Comparison of ENCODE assay signal across 1 cellular context in the genomic region with DNA sequence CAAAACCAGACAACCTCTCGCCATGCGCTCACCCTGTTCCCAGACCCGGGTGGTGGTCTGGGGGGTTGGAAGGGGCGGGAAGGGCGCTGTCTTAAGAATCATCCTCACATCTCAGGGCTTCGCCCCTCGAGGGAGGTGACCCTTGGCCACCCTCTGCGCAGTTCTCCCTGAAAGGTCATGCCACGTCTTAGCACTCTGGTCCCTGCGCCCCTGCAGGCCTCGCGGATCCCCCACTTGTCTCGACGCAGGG.
TF ChIP-seq lines count a peak whose summit lies in the region.

No MANE protein-coding gene starts in this region.

TF ChIP-seq in endothelial cell of umbilical vein, 7 proteins besides CTCF, POLR2A, EP300 and RAD21:
- no peak for TF ChIP-seq JUN (IDR thresholded peaks at IDR 0.05; ENCODE audit: borderline replicate concordance, insufficient read depth, insufficient read length, low read depth)
- TF ChIP-seq EZH2 (IDR thresholded peaks at IDR 0.05; ENCODE audit: borderline replicate concordance, low read depth, low read length, severe bottlenecking), result no peak
- TF ChIP-seq POLR2AphosphoS5 (IDR thresholded peaks at IDR 0.05; ENCODE audit: insufficient read depth, low read depth, low read length), result no peak
- TF ChIP-seq GATA2 (IDR thresholded peaks at IDR 0.05; ENCODE audit: insufficient read depth, insufficient read length, low read depth, low read length), result no peak
- TF ChIP-seq MYC (IDR thresholded peaks at IDR 0.05; ENCODE audit: low read depth, low read length), result no peak
